8 cellular contexts compared by ENCODE assay signal in genomic region chr10:119595134-119595714, GRCh38. TPM values are rescaled to one million over a fixed set of nuclear protein-coding genes. Genes with fewer than 3 reads are reported as not detected.
DNase-seq lines count a peak whose midpoint lies in the region; ATAC-seq and TF ChIP-seq lines count a peak whose summit lies in the region.

No MANE protein-coding gene starts in this region.

- no peak for DNase-seq in T-helper 1 cell
- DNase-seq in activated CD4-positive, alpha-beta memory T cell treated with anti-CD3 and anti-CD28 coated beads for 36 hours, result no peak
- peak; percentile 54 for DNase-seq in hepatocyte (ENCODE audit: low spot score)
- DNase-seq in stimulated activated effector memory CD8-positive, alpha-beta T cell treated with anti-CD3 and anti-CD28 coated beads, Interleukin-12 subunit alpha, Interleukin-12 subunit beta, amount 100 ng/mL, for 72 hours (ENCODE audit: low spot score in 2 of 2), result no peak
- DNase-seq in cerebellar cortex (ENCODE audit: low spot score), result no peak
- DNase-seq in MV-4-11 (lab: John Stamatoyannopoulos, UW), result no peak

- peak overlapping the region; percentile 96 for H3K4me3 Mint-ChIP-seq in T-helper 1 cell treated with Interleukin-12 subunit alpha and Interleukin-12 subunit beta and Interleukin-4 antibody, amounts not matched to agents 30 μg/mL and 1 μg/mL, for 36 hours
- H3K4me3 Mint-ChIP-seq in activated CD4-positive, alpha-beta memory T cell treated with anti-CD3 and anti-CD28 coated beads for 36 hours, result peak overlapping the region; percentile 89
- H3K4me3 Mint-ChIP-seq in stimulated activated effector memory CD8-positive, alpha-beta T cell treated with anti-CD3 and anti-CD28 coated beads, Interleukin-12 subunit alpha, Interleukin-12 subunit beta, amount 100 ng/mL, for 72 hours, result peak overlapping the region; percentile 89

- H3K4me1 Mint-ChIP-seq in T-helper 1 cell treated with Interleukin-12 subunit alpha and Interleukin-12 subunit beta and Interleukin-4 antibody, amounts not matched to agents 30 μg/mL and 1 μg/mL, for 36 hours (ENCODE audit: low read depth), result peaks cover 45% of the 10 kb centered on the region
- peaks cover 46% of the 10 kb centered on the region for H3K4me1 Mint-ChIP-seq in activated CD4-positive, alpha-beta memory T cell treated with anti-CD3 and anti-CD28 coated beads for 36 hours (ENCODE audit: low read depth)
- H3K4me1 Mint-ChIP-seq in stimulated activated effector memory CD8-positive, alpha-beta T cell treated with anti-CD3 and anti-CD28 coated beads, Interleukin-12 subunit alpha, Interleukin-12 subunit beta, amount 100 ng/mL, for 72 hours, result peaks cover 47% of the 10 kb centered on the region

- H4K20me1 ChIP-seq in hepatocyte (ENCODE audit: insufficient read depth, poor library complexity, severe bottlenecking), result peaks cover 56% of the 10 kb centered on the region

- no peaks in the 10 kb centered on the region for H3K27me3 ChIP-seq in hepatocyte

- peak overlapping the region; percentile 97 for H3K27ac ChIP-seq in hepatocyte

- H3K27me3 Mint-ChIP-seq in T-helper 1 cell treated with Interleukin-12 subunit alpha and Interleukin-12 subunit beta and Interleukin-4 antibody, amounts not matched to agents 30 μg/mL and 1 μg/mL, for 36 hours (ENCODE audit: low read depth), result no peaks in the 10 kb centered on the region
- H3K27me3 Mint-ChIP-seq in activated CD4-positive, alpha-beta memory T cell treated with anti-CD3 and anti-CD28 coated beads for 36 hours, result no peaks in the 10 kb centered on the region

- H3K36me3 Mint-ChIP-seq in T-helper 1 cell treated with Interleukin-12 subunit alpha and Interleukin-12 subunit beta and Interleukin-4 antibody, amounts not matched to agents 30 μg/mL and 1 μg/mL, for 36 hours (ENCODE audit: low read depth), result peaks cover 29% of the 10 kb centered on the region
- H3K36me3 Mint-ChIP-seq in activated CD4-positive, alpha-beta memory T cell treated with anti-CD3 and anti-CD28 coated beads for 36 hours, result peaks cover 28% of the 10 kb centered on the region
- peaks cover 60% of the 10 kb centered on the region for H3K36me3 Mint-ChIP-seq in stimulated activated effector memory CD8-positive, alpha-beta T cell treated with anti-CD3 and anti-CD28 coated beads, Interleukin-12 subunit alpha, Interleukin-12 subunit beta, amount 100 ng/mL, for 72 hours

- peaks cover 32% of the 10 kb centered on the region for H3K4me1 ChIP-seq in hepatocyte (ENCODE audit: insufficient read depth)

- TF ChIP-seq CTCF in hepatocyte (IDR thresholded peaks at IDR 0.05; ENCODE audit: poor library complexity), result no peak

- intact Hi-C loops in activated CD4-positive, alpha-beta memory T cell treated with anti-CD3 and anti-CD28 coated beads for 36 hours (cut with micrococcal nuclease), result loop anchor here (5.0 to 10.0 kb wide), 4 partner anchors 108 to 520 kb away; partner anchors contain the start of gene GRK5

- peaks cover 60% of the 10 kb centered on the region for H3K79me2 ChIP-seq in hepatocyte

- H2AFZ ChIP-seq in hepatocyte, result no peak overlapping the region

- no peaks in the 10 kb centered on the region for H3K36me3 ChIP-seq in hepatocyte (replicated peaks; ENCODE audit: insufficient read depth, low read depth)

- peak overlapping the region; percentile 90 for H3K27ac Mint-ChIP-seq in T-helper 1 cell treated with Interleukin-12 subunit alpha and Interleukin-12 subunit beta and Interleukin-4 antibody, amounts not matched to agents 30 μg/mL and 1 μg/mL, for 36 hours
- H3K27ac Mint-ChIP-seq in activated CD4-positive, alpha-beta memory T cell treated with anti-CD3 and anti-CD28 coated beads for 36 hours, result peak overlapping the region; percentile 97
- H3K27ac Mint-ChIP-seq in stimulated activated effector memory CD8-positive, alpha-beta T cell treated with anti-CD3 and anti-CD28 coated beads, Interleukin-12 subunit alpha, Interleukin-12 subunit beta, amount 100 ng/mL, for 72 hours, result peak overlapping the region; percentile 98

- CTCF ChIA-PET in activated CD4-positive, alpha-beta memory T cell treated with anti-CD3 and anti-CD28 coated beads for 36 hours (lab: Charles Lee), result interaction anchor here (0.6 to 2.3 kb wide), 5 partner anchors 12 to 396 kb away, joined by 4 to 6 read pairs (median 5); partner anchors contain the start of gene GRK5

- no peak for ATAC-seq in stimulated activated effector memory CD8-positive, alpha-beta T cell treated with anti-CD3 and anti-CD28 coated beads, Interleukin-12 subunit alpha, Interleukin-12 subunit beta, amount 100 ng/mL, for 72 hours
- no peak for ATAC-seq in HG03457 (IDR thresholded peaks at IDR 0.05; ENCODE audit: unreplicated experiment)

- H3K9me3 ChIP-seq in hepatocyte (ENCODE audit: low read depth), result no peaks in the 10 kb centered on the region

- H3K9me3 Mint-ChIP-seq in T-helper 1 cell treated with Interleukin-12 subunit alpha and Interleukin-12 subunit beta and Interleukin-4 antibody, amounts not matched to agents 30 μg/mL and 1 μg/mL, for 36 hours, result no peaks in the 10 kb centered on the region
- no peaks in the 10 kb centered on the region for H3K9me3 Mint-ChIP-seq in activated CD4-positive, alpha-beta memory T cell treated with anti-CD3 and anti-CD28 coated beads for 36 hours
- no peaks in the 10 kb centered on the region for H3K9me3 Mint-ChIP-seq in stimulated activated effector memory CD8-positive, alpha-beta T cell treated with anti-CD3 and anti-CD28 coated beads, Interleukin-12 subunit alpha, Interleukin-12 subunit beta, amount 100 ng/mL, for 72 hours

- H3K9me2 ChIP-seq in hepatocyte (replicated peaks; ENCODE audit: insufficient read depth), result no peaks in the 10 kb centered on the region

- H3K4me3 ChIP-seq in hepatocyte, result peak overlapping the region; percentile 52

- 7% methylated on average over 7 of the region's 7 CpGs for WGBS in hepatocyte (ENCODE audit: low lambda C conversion rate, missing lambda C conversion rate)

- POLR2A ChIA-PET in activated CD4-positive, alpha-beta memory T cell treated with anti-CD3 and anti-CD28 coated beads for 36 hours (lab: Charles Lee), result interaction anchor here (0.8 to 0.9 kb wide), 2 partner anchors 14 to 54 kb away, joined by 3 to 4 read pairs; no protein-coding TSS in a partner anchor

- H3K4me2 ChIP-seq in hepatocyte, result peak overlapping the region; percentile 84

RNA-seq across cellular contexts. Expression of gene TIAL1, which starts 1.5 kb away (rescaled TPM):
- 100 to 1,000 TPM; 177 TPM for total RNA-seq in activated CD4-positive, alpha-beta memory T cell treated with anti-CD3 and anti-CD28 coated beads for 36 hours
- total RNA-seq in hepatocyte, result 74.4 and 81.3 TPM in 2 replicates
- 36.4 and 42.2 TPM in 2 replicates for polyA plus RNA-seq in hepatocyte

RNA-seq across cellular contexts. Expression of gene RGS10, which starts 52.7 kb away (rescaled TPM):
- 100 to 1,000 TPM; 158 to 173 TPM for total RNA-seq in activated CD4-positive, alpha-beta memory T cell treated with anti-CD3 and anti-CD28 coated beads for 36 hours
- 2.2 and 5.4 TPM in 2 replicates for total RNA-seq in hepatocyte
- 8.4 and 14.4 TPM in 2 replicates for polyA plus RNA-seq in hepatocyte

RNA-seq across cellular contexts. Expression of gene BAG3, which starts 56.0 kb away (rescaled TPM):
- total RNA-seq in activated CD4-positive, alpha-beta memory T cell treated with anti-CD3 and anti-CD28 coated beads for 36 hours, result 10 to 100 TPM; 26.8 to 28.1 TPM
- total RNA-seq in hepatocyte, result 13.9 and 18.2 TPM in 2 replicates
- 57.2 and 67.1 TPM in 2 replicates for polyA plus RNA-seq in hepatocyte

Comparison
In these comparisons a context has a peak if more than half of its experiments do, and no peak if none do; other contexts are left out.
1. RNA of gene RGS10, which starts 52.7 kb away (total RNA-seq): 158 to 173 TPM in activated CD4-positive, alpha-beta memory T cell treated with anti-CD3 and anti-CD28 coated beads for 36 hours; 2.2 to 5.4 TPM in hepatocyte; every median in the first group is over 10 times any median in the second.
2. Peak in every context shown above with its lines, with median percentiles within 50 percentile points of each other: H3K27ac Mint-ChIP-seq and H3K4me3 Mint-ChIP-seq.